Comparison of ENCODE assay signal across 14 cellular contexts in genomic region chr2:179550214-179550613, GRCh38.
"Had no signal": no experiment of that assay in that cellular context is flagged by ENCODE, and none has a peak within 500 bp of the region (broad histone marks: within the 10 kb centered on the region; RNA-seq: fewer than 3 reads in every experiment).

No MANE protein-coding gene starts in this region.

- H3K4me3 ChIP-seq: suprapubic skin, upper lobe of left lung had no signal

- H3K36me3 ChIP-seq: brain microvascular endothelial cell, suprapubic skin, upper lobe of left lung had no signal

- H3K79me2 ChIP-seq: parathyroid adenoma had no signal

- H2AFZ ChIP-seq: parathyroid adenoma had no signal

- H3K27ac ChIP-seq: brain microvascular endothelial cell, parathyroid adenoma, suprapubic skin, upper lobe of left lung had no signal

- H3K9me3 ChIP-seq: suprapubic skin, upper lobe of left lung had no signal

- ATAC-seq: activated naive CD4-positive, alpha-beta T cell treated with anti-CD3 and anti-CD28 coated beads, Interleukin-2, amount 50 U/mL, for 72 hours; activated T-cell treated with anti-CD3 and anti-CD28 coated beads, Interleukin-2, amount 50 U/mL, for 4 hours; stimulated activated naive CD8-positive, alpha-beta T cell treated with anti-CD3 and anti-CD28 coated beads, Interleukin-15, Interleukin-2, amounts not matched to agents 100 U/mL and 50 U/mL, for 24 hours had no signal

- H3K27me3 ChIP-seq: brain microvascular endothelial cell, suprapubic skin, upper lobe of left lung had no signal

- H3K9ac ChIP-seq: parathyroid adenoma had no signal

- H3K4me1 ChIP-seq: parathyroid adenoma, suprapubic skin, upper lobe of left lung had no signal

- DNase-seq: activated CD4-positive, alpha-beta memory T cell treated with anti-CD3 and anti-CD28 coated beads for 36 hours; activated effector memory CD4-positive, alpha-beta T cell treated with anti-CD3 and anti-CD28 coated beads, Interleukin-2, amount 50 U/mL, for 16 hours; activated T-cell treated with anti-CD3 and anti-CD28 coated beads, Interleukin-2, amount 50 U/mL, for 4 hours; amygdala; brain microvascular endothelial cell; cerebellar nuclear complex; hypothalamus; stimulated activated CD4-positive, alpha-beta T cell treated with anti-CD3 and anti-CD28 coated beads, Interleukin-4, amount 100 ng/mL, for 1 hour; stimulated activated CD8-positive, alpha-beta memory T cell treated with anti-CD3 and anti-CD28 coated beads, Interleukin-4, amount 100 ng/mL, for 48 hours; stimulated activated naive CD8-positive, alpha-beta T cell treated with anti-CD3 and anti-CD28 coated beads, Interleukin-15, Interleukin-2, amounts not matched to agents 100 U/mL and 50 U/mL, for 24 hours; upper lobe of left lung had no signal
